ENCODE assay signal across 23 cellular contexts in genomic region chr19:51015691-51016267, GRCh38. TPM values are rescaled to one million over a fixed set of nuclear protein-coding genes. Genes with fewer than 3 reads are reported as not detected.
DNase-seq lines count a peak whose midpoint lies in the region; ATAC-seq and TF ChIP-seq lines count a peak whose summit lies in the region.
"Had no signal": no experiment of that assay in that cellular context is flagged by ENCODE, and none has a peak within 500 bp of the region (broad histone marks: within the 10 kb centered on the region; RNA-seq: fewer than 3 reads in every experiment).

No MANE protein-coding gene starts in this region.

- no peak overlapping the region for H3K27ac Mint-ChIP-seq in H9
- H3K27ac Mint-ChIP-seq in central memory CD8-positive, alpha-beta T cell (ENCODE audit: low read depth) = no peak overlapping the region
- H3K27ac Mint-ChIP-seq in nephron progenitor cell = no peak overlapping the region
- H3K27ac Mint-ChIP-seq in osteocyte (ENCODE audit: unreplicated experiment) = no peak overlapping the region
- H3K27ac Mint-ChIP-seq: CD8-positive, alpha-beta T cell had no signal

- no peak overlapping the region for H2BK12ac ChIP-seq in H9 (ENCODE audit: insufficient read length, low read depth, low read length)

- H3K27ac ChIP-seq in H9 (ENCODE audit: insufficient read length, low read depth, low read length) (no peak overlapping the region), foreskin keratinocyte (no peak overlapping the region)
- H3K27ac ChIP-seq: GM23248, RWPE1 had no signal

- H4K8ac ChIP-seq in H9 (replicated peaks; ENCODE audit: insufficient read length, low read depth, low read length) = no peak overlapping the region

- no peak overlapping the region for H2AFZ ChIP-seq in H9 (ENCODE audit: low read length)
- H2AFZ ChIP-seq: GM23248 had no signal

- H2BK20ac ChIP-seq in H9 (ENCODE audit: low read depth, low read length, poor library complexity, severe bottlenecking) = no peak overlapping the region

- no peaks in the 10 kb centered on the region for H3K79me2 ChIP-seq in H9 (ENCODE audit: insufficient read depth, low read length)

- no peak overlapping the region for H2BK5ac ChIP-seq in H9 (ENCODE audit: insufficient read length, low read length)

- WGBS in H9 (ENCODE audit: extremely low coverage, insufficient read length, low lambda C conversion rate) = no CpG with 5 or more reads among the region's 19 CpGs

- ATAC-seq in central memory CD8-positive, alpha-beta T cell (replicated peaks; ENCODE audit: extremely low read depth, poor library complexity, severe bottlenecking) = no peak
- no peak for ATAC-seq in GM18511 (IDR thresholded peaks at IDR 0.05; ENCODE audit: unreplicated experiment)
- ATAC-seq in foreskin keratinocyte = no peak
- ATAC-seq: CD8-positive, alpha-beta T cell; Panc1 had no signal

- DNase-seq in H9 (no peak), nephron progenitor cell (no peak), osteocyte (ENCODE audit: extremely low spot score, unreplicated experiment) (no peak), iPS-NIHi11 (ENCODE audit: low spot score) (no peak), foreskin keratinocyte (no peak)
- no peak for DNase-seq in central memory CD8-positive, alpha-beta T cell (ENCODE audit: low spot score in 2 of 2)
- DNase-seq: C1 segment of cervical spinal cord; CD8-positive, alpha-beta T cell; DMS153; DND-41; GM23248; NCI-H1048; NCI-H1417; NCI-H1694 treated with DMSO at 0.1 percent for 48 hours; NCI-H2081; NCI-H2227 treated with DMSO at 0.1 percent for 48 hours; NCI-H510A; NCI-H69; SHP77 treated with DMSO at 0.1 percent for 48 hours had no signal

- no peaks in the 10 kb centered on the region for H3K79me1 ChIP-seq in H9 (ENCODE audit: insufficient read depth, low read depth, low read length, poor library complexity, severe bottlenecking)

- no peak overlapping the region for H3K23ac ChIP-seq in H9 (ENCODE audit: insufficient read length, low read depth, low read length)

- H2AK5ac ChIP-seq in H9 (ENCODE audit: insufficient read length, low read length) = no peak overlapping the region

- no peaks in the 10 kb centered on the region for H3K4me1 ChIP-seq in H9 (ENCODE audit: insufficient read depth, low read length)
- peaks cover 4% of the 10 kb centered on the region for H3K4me1 ChIP-seq in foreskin keratinocyte

- peaks cover 0 to 13% of the 10 kb centered on the region in 2 experiments; a peak in 4 of 5 replicates for H3K9me3 Mint-ChIP-seq in H9
- no peaks in the 10 kb centered on the region for H3K9me3 Mint-ChIP-seq in central memory CD8-positive, alpha-beta T cell
- peaks cover 21% of the 10 kb centered on the region for H3K9me3 Mint-ChIP-seq in nephron progenitor cell
- H3K9me3 Mint-ChIP-seq in osteocyte (ENCODE audit: unreplicated experiment) = no peaks in the 10 kb centered on the region
- H3K9me3 Mint-ChIP-seq: CD8-positive, alpha-beta T cell had no signal

- H3K4me3 Mint-ChIP-seq in H9 (peak overlapping the region; percentile 19 to 73; a peak in 4 of 5 replicates), nephron progenitor cell (peak overlapping the region; percentile 61), osteocyte (ENCODE audit: unreplicated experiment) (no peak overlapping the region)
- peak overlapping the region; percentile 25 for H3K4me3 Mint-ChIP-seq in central memory CD8-positive, alpha-beta T cell
- H3K4me3 Mint-ChIP-seq: CD8-positive, alpha-beta T cell had no signal

- H3K36me3 Mint-ChIP-seq in H9 (ENCODE audit: insufficient read depth in 1 of 3, low read depth in 3 of 3) = peaks cover 0 to 2% (median 0%) of the 10 kb centered on the region in 3 experiments; a peak in 2 of 7 replicates
- no peaks in the 10 kb centered on the region for H3K36me3 Mint-ChIP-seq in central memory CD8-positive, alpha-beta T cell (ENCODE audit: insufficient read depth)
- H3K36me3 Mint-ChIP-seq in nephron progenitor cell (ENCODE audit: low read depth) = no peaks in the 10 kb centered on the region
- peaks cover 2% of the 10 kb centered on the region for H3K36me3 Mint-ChIP-seq in osteocyte (ENCODE audit: unreplicated experiment)
- H3K36me3 Mint-ChIP-seq: CD8-positive, alpha-beta T cell had no signal

- no peak for TF ChIP-seq CTCF in H9 (conservative IDR thresholded peaks at IDR 0.05)
- TF ChIP-seq CTCF in nephron progenitor cell (IDR thresholded peaks at IDR 0.05) = no peak
- no peak for TF ChIP-seq CTCF in osteocyte (IDR thresholded peaks at IDR 0.05)
- TF ChIP-seq CTCF in foreskin keratinocyte (conservative IDR thresholded peaks at IDR 0.05) = no peak

- H4K5ac ChIP-seq in H9 (ENCODE audit: insufficient read length, low read depth, low read length) = no peak overlapping the region

- H3K23me2 ChIP-seq in H9 (ENCODE audit: insufficient read length, low read depth, low read length, poor library complexity, severe bottlenecking) = peaks cover 16% of the 10 kb centered on the region

- H3K4ac ChIP-seq in H9 (ENCODE audit: low read depth, low read length) = no peak overlapping the region

- H3K27me3 ChIP-seq in H9 (ENCODE audit: insufficient read depth, low read length) (no peaks in the 10 kb centered on the region; the same call in 1 of the 2 replicates), foreskin keratinocyte (no peaks in the 10 kb centered on the region)

- H3K4me2 ChIP-seq in H9 (ENCODE audit: insufficient read depth, insufficient read length, low read length) = no peak overlapping the region

- no peak overlapping the region for H2BK15ac ChIP-seq in H9 (ENCODE audit: low read depth, low read length)

- no peaks in the 10 kb centered on the region for H3K9me3 ChIP-seq in H9 (ENCODE audit: control insufficient read depth, low read depth, low read length)

- no peak overlapping the region for H4K91ac ChIP-seq in H9 (ENCODE audit: insufficient read length, low read depth, low read length)

- no peak overlapping the region for H3T11ph ChIP-seq in H9 (ENCODE audit: low read length)

- peaks cover 8 to 18% of the 10 kb centered on the region in 2 experiments for H3K4me1 Mint-ChIP-seq in H9
- peaks cover 27% of the 10 kb centered on the region for H3K4me1 Mint-ChIP-seq in central memory CD8-positive, alpha-beta T cell
- peaks cover 14% of the 10 kb centered on the region for H3K4me1 Mint-ChIP-seq in nephron progenitor cell
- H3K4me1 Mint-ChIP-seq in osteocyte (ENCODE audit: unreplicated experiment) = peaks cover 6% of the 10 kb centered on the region

- H3K27me3 Mint-ChIP-seq in H9 (ENCODE audit: low read depth) (peaks cover 75% of the 10 kb centered on the region), nephron progenitor cell (ENCODE audit: low read depth, poor library complexity) (peaks cover 91% of the 10 kb centered on the region), osteocyte (ENCODE audit: unreplicated experiment) (peaks cover 29% of the 10 kb centered on the region)
- peaks cover 86% of the 10 kb centered on the region for H3K27me3 Mint-ChIP-seq in central memory CD8-positive, alpha-beta T cell

- H3K9ac ChIP-seq in H9 (ENCODE audit: extremely low read depth, insufficient read length, low read length) = no peak overlapping the region
- H3K9ac ChIP-seq: GM23248 had no signal

- no peak overlapping the region for H2BK120ac ChIP-seq in H9 (ENCODE audit: low read depth, low read length, poor library complexity, severe bottlenecking)

- no peak overlapping the region for H3K56ac ChIP-seq in H9 (ENCODE audit: insufficient read length, low read depth, low read length)

- H3K18ac ChIP-seq in H9 (ENCODE audit: insufficient read length, low read depth, low read length) = no peak overlapping the region

- H3K14ac ChIP-seq in H9 (ENCODE audit: insufficient read depth, low read length) = no peak overlapping the region

- H4K20me1 ChIP-seq in H9 (ENCODE audit: control insufficient read depth, insufficient read depth, insufficient read length) = no peaks in the 10 kb centered on the region

RNA-seq across cellular contexts. Expression of gene KLK10, which starts 3.7 kb away (rescaled TPM):
- total RNA-seq in H9 (2021) = 1.3 and 1.4 TPM in 2 replicates
- not detected in 2 replicates for total RNA-seq in osteocyte
- 23.5 and 104 TPM in 2 replicates for total RNA-seq in foreskin keratinocyte
- polyA plus RNA-seq in foreskin keratinocyte = 38.6 and 179 TPM in 2 replicates
- total RNA-seq: A673; CD8-positive, alpha-beta T cell; GM23248 had no signal
- polyA plus RNA-seq: GM23248 had no signal

RNA-seq across cellular contexts. Expression of gene KLK11, which starts 10.6 kb away (rescaled TPM):
- total RNA-seq in H9 (2021) = not detected in 2 replicates
- total RNA-seq in osteocyte = not detected in 2 replicates
- total RNA-seq in foreskin keratinocyte = 3.7 and 7.5 TPM in 2 replicates
- 4.2 and 7.3 TPM in 2 replicates for polyA plus RNA-seq in foreskin keratinocyte
- total RNA-seq: A673; CD8-positive, alpha-beta T cell; GM23248 had no signal
- polyA plus RNA-seq: GM23248 had no signal

RNA-seq across cellular contexts. Expression of gene KLK8, which starts 14.4 kb away (rescaled TPM):
- total RNA-seq in H9 (2021) = 2.7 and 2.9 TPM in 2 replicates
- not detected in 2 replicates for total RNA-seq in osteocyte
- 88.9 and 91.7 TPM in 2 replicates for total RNA-seq in foreskin keratinocyte
- polyA plus RNA-seq in foreskin keratinocyte = 114 and 124 TPM in 2 replicates
- total RNA-seq: A673; CD8-positive, alpha-beta T cell; GM23248 had no signal
- polyA plus RNA-seq: GM23248 had no signal

RNA-seq across cellular contexts. Expression of gene KLK12, which starts 19.0 kb away (rescaled TPM):
- not detected in 2 replicates for total RNA-seq in H9 (2021)
- not detected in 2 replicates for total RNA-seq in osteocyte
- total RNA-seq in foreskin keratinocyte = 0.17 TPM in 1 of 2 replicates, not detected in the other
- 0.07 and 0.10 TPM in 2 replicates for polyA plus RNA-seq in foreskin keratinocyte
- total RNA-seq: A673; CD8-positive, alpha-beta T cell; GM23248 had no signal
- polyA plus RNA-seq: GM23248 had no signal

RNA-seq across cellular contexts. Expression of gene KLK7, which starts 32.1 kb away (rescaled TPM):
- total RNA-seq in H9 (2021) (0.13 and 0.52 TPM in 2 replicates), osteocyte (not detected in 2 replicates), foreskin keratinocyte (6.3 and 8.1 TPM in 2 replicates)
- 6.3 and 6.4 TPM in 2 replicates for polyA plus RNA-seq in foreskin keratinocyte
- total RNA-seq: A673; CD8-positive, alpha-beta T cell; GM23248 had no signal
- polyA plus RNA-seq: GM23248 had no signal

Comparison
In these comparisons a context has a peak if more than half of its experiments do, and no peak if none do; other contexts are left out.
1. RNA of gene KLK10, which starts 3.7 kb away (total RNA-seq): 23.5 to 104 TPM in foreskin keratinocyte; 1.3 to 1.4 TPM in H9 and not detected in osteocyte; every median in the first group is over 10 times any median in the second.
2. RNA of gene KLK8, which starts 14.4 kb away (total RNA-seq): 88.9 to 91.7 TPM in foreskin keratinocyte; 2.7 to 2.9 TPM in H9 and not detected in osteocyte; every median in the first group is over 10 times any median in the second.